16 cellular contexts compared by ENCODE assay signal in genomic region chr10:117425908-117426566, GRCh38. TPM values are rescaled to one million over a fixed set of nuclear protein-coding genes. Genes with fewer than 3 reads are reported as not detected.
DNase-seq lines count a peak whose midpoint lies in the region; ATAC-seq, FAIRE-seq and TF ChIP-seq lines count a peak whose summit lies in the region.
"Had no signal": no experiment of that assay in that cellular context is flagged by ENCODE, and none has a peak within 500 bp of the region (broad histone marks: within the 10 kb centered on the region; RNA-seq: fewer than 3 reads in every experiment).

No MANE protein-coding gene starts in this region.

- peaks cover 2% of the 10 kb centered on the region for H3K9me3 ChIP-seq in A549
- H3K9me3 ChIP-seq: left ventricle myocardium inferior, SJSA1, thoracic aorta had no signal

- TF ChIP-seq EP300 in A549 (IDR thresholded peaks at IDR 0.05) = no peak

- peaks cover 9% of the 10 kb centered on the region; the same call in 1 of the 3 replicates for H3K4me1 ChIP-seq in A549
- H3K4me1 ChIP-seq: left ventricle myocardium inferior, SJSA1 had no signal

- POLR2A ChIA-PET in A549 (lab: Yijun Ruan, JAX) = no interaction called here

- TF ChIP-seq POLR2A in A549 (IDR thresholded peaks at IDR 0.05; ENCODE audit: low read length) = no peak

- no peak overlapping the region for H3K4me3 ChIP-seq in A549
- H3K4me3 ChIP-seq: left ventricle myocardium inferior, SJSA1, thoracic aorta had no signal

- FAIRE-seq in A549 (lab: Jason Lieb, UNC) = no peak
- FAIRE-seq: A204.1 had no signal

- DNase-seq in A549 (ENCODE audit: low read depth in 1 of 2, low spot score in 1 of 2) (no peak), NCI-H526 treated with DMSO at 0.1 percent for 48 hours (lab: John Stamatoyannopoulos, UW) (no peak), cortex of kidney (lab: John Stamatoyannopoulos, UW) (no peak)
- DNase-seq: activated T-cell treated with anti-CD3 and anti-CD28 coated beads, Interleukin-2, amount 50 U/mL, for 48 hours; left ventricle myocardium inferior; naive thymus-derived CD8-positive, alpha-beta T cell; NCI-H748 treated with DMSO at 0.1 percent for 48 hours; WERI-Rb-1 had no signal

- peak overlapping the region in 1 of 2 experiments; percentile 43; a peak in 2 of 6 replicates for H3K27ac ChIP-seq in A549
- H3K27ac ChIP-seq: left ventricle myocardium inferior, SJSA1, thoracic aorta, WERI-Rb-1 had no signal

- peak overlapping the region; percentile 20; the same call in 1 of the 3 replicates for H3K4me2 ChIP-seq in A549

- no peak for TF ChIP-seq RAD21 in A549 (conservative IDR thresholded peaks at IDR 0.05 in 1 of 2, IDR thresholded peaks at IDR 0.05 in 1 of 2)

- ATAC-seq in A549 = no peak; a peak in 1 of 6 replicates
- ATAC-seq in GM19351 (IDR thresholded peaks at IDR 0.05; ENCODE audit: unreplicated experiment) = peak; percentile 50
- ATAC-seq in HG02623 (IDR thresholded peaks at IDR 0.05; ENCODE audit: unreplicated experiment) = peak; percentile 56
- ATAC-seq in HG03521 (IDR thresholded peaks at IDR 0.05; ENCODE audit: unreplicated experiment) = peak; percentile 68
- ATAC-seq in GM18520 (IDR thresholded peaks at IDR 0.05; ENCODE audit: unreplicated experiment) = no peak
- ATAC-seq in HG02884 (IDR thresholded peaks at IDR 0.05; ENCODE audit: unreplicated experiment) = no peak
- ATAC-seq: naive thymus-derived CD8-positive, alpha-beta T cell had no signal

- CTCF ChIA-PET in A549 (lab: Yijun Ruan, JAX) = interaction anchor here (7.0 kb wide), 1 partner anchor 17 kb away, joined by 59 read pairs; no protein-coding TSS in a partner anchor

- 60% methylated on average over 5 of the region's 5 CpGs for WGBS in A549 (ENCODE audit: missing lambda C conversion rate)

- TF ChIP-seq CTCF in A549 (IDR thresholded peaks at IDR 0.05) = no peak

TF ChIP-seq in A549, 52 proteins besides CTCF, POLR2A, EP300 and RAD21:
- TF ChIP-seq ZSCAN20 (CRISPR knock-in tag; IDR thresholded peaks at IDR 0.05) (no peak), BHLHE40 (IDR thresholded peaks at IDR 0.05; ENCODE audit: low read depth, low read length) (no peak), HEYL (CRISPR knock-in tag; IDR thresholded peaks at IDR 0.05) (no peak), HOXB5 (CRISPR knock-in tag; IDR thresholded peaks at IDR 0.05) (no peak), ZC3H11A (IDR thresholded peaks at IDR 0.05) (no peak), HOXB13 (CRISPR knock-in tag; IDR thresholded peaks at IDR 0.05; ENCODE audit: low read depth) (no peak), ESRRA (IDR thresholded peaks at IDR 0.05; ENCODE audit: borderline replicate concordance, low read length) (no peak)
- TF ChIP-seq, protein P1, sequence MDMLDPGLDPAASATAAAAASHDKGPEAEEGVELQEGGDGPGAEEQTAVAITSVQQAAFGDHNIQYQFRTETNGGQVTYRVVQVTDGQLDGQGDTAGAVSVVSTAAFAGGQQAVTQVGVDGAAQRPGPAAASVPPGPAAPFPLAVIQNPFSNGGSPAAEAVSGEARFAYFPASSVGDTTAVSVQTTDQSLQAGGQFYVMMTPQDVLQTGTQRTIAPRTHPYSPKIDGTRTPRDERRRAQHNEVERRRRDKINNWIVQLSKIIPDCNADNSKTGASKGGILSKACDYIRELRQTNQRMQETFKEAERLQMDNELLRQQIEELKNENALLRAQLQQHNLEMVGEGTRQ (IDR thresholded peaks at IDR 0.05) = no peak

RNA-seq across cellular contexts. Expression of gene PDZD8, which starts 50.8 kb away (rescaled TPM):
- 76.1 and 76.7 TPM in 2 replicates for polyA plus RNA-seq in A549 (2011; rRNA removed)
- polyA plus RNA-seq in A549 (2012; cell fraction: cytosol; rRNA removed) = 10.0 and 11.2 TPM in 2 replicates
- 4.0 and 4.3 TPM in 2 replicates for polyA plus RNA-seq in A549 (2012; cell fraction: nucleus; rRNA removed)
- 24.7 to 27.4 TPM (median 27.3 TPM) in 3 replicates for polyA plus RNA-seq in A549 (2017; fragmentation: RNase III; extraction: RNeasy Plus Mini Kit Qiagen cat#74134 plus additional on column Dnase treatment)
- polyA minus RNA-seq in A549 (2011; rRNA and poly(A)+ RNA removed) = 90.9 and 93.1 TPM in 2 replicates

Comparison
In these comparisons a context has a peak if more than half of its experiments do, and no peak if none do; other contexts are left out.
1. ATAC-seq: peak in GM19351 (single experiment), HG02623 (single experiment) and HG03521 (single experiment); none in A549 (0 of 2), GM18520 (single experiment) and HG02884 (single experiment).